In the genomic region with DNA sequence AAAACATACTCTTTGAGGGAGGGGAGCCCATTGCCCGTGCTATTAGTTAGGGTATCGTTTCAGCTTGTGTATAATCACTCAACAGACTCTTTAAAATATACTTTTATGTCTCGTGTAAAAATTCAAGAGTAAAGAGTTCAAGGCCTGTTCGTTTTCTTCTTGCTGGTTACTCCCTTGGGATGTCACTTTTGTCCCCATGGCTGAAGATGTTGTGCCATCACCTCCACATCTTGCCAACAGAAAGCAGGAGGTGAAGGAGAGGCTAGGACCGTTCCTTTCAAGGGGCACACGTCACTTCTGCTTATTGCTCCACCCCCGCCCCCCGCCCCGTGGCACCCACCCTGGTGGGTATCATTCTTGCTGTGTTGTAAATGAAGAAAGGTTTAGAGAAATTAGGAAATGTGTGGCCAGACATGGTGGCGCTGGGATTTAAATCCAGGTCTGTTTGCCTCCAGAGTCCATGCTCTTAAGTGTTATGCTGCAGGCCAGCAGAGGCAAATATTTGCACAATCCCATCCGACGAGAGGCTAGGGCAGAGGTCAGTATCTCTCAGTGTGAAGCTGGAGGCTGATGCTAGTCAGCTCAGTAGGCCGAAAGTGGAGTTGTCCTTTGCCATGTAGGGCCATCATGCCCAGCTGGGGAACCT, we compare ENCODE assay signal across 1 cellular context.
A peak's percentile ranks its signal among the peaks of the same experiment; 100 is the strongest.
TF ChIP-seq lines count a peak whose summit lies in the region.

No MANE protein-coding gene starts in this region.

TF ChIP-seq in HepG2, 621 proteins besides CTCF, POLR2A, EP300 and RAD21 (continues in another document):
- no peak for TF ChIP-seq ZNF589 (CRISPR knock-in tag; conservative IDR thresholded peaks at IDR 0.05)
- TF ChIP-seq ZNF766 (CRISPR knock-in tag; IDR thresholded peaks at IDR 0.05; ENCODE audit: borderline replicate concordance) = no peak
- peak; percentile 61; the same call in 1 of the 2 replicates for TF ChIP-seq SOX5 (CRISPR knock-in tag; IDR thresholded peaks at IDR 0.05; ENCODE audit: borderline replicate concordance)
- TF ChIP-seq SSRP1 (CRISPR knock-in tag; IDR thresholded peaks at IDR 0.05) = no peak
- TF ChIP-seq ZNF468 (CRISPR knock-in tag; IDR thresholded peaks at IDR 0.05) = no peak
- TF ChIP-seq FOXP4 (CRISPR knock-in tag; IDR thresholded peaks at IDR 0.05) = peak; percentile 81
- TF ChIP-seq FOXK2 (IDR thresholded peaks at IDR 0.05) = no peak
- no peak for TF ChIP-seq IKZF1 (IDR thresholded peaks at IDR 0.05)
- TF ChIP-seq, protein P1, sequence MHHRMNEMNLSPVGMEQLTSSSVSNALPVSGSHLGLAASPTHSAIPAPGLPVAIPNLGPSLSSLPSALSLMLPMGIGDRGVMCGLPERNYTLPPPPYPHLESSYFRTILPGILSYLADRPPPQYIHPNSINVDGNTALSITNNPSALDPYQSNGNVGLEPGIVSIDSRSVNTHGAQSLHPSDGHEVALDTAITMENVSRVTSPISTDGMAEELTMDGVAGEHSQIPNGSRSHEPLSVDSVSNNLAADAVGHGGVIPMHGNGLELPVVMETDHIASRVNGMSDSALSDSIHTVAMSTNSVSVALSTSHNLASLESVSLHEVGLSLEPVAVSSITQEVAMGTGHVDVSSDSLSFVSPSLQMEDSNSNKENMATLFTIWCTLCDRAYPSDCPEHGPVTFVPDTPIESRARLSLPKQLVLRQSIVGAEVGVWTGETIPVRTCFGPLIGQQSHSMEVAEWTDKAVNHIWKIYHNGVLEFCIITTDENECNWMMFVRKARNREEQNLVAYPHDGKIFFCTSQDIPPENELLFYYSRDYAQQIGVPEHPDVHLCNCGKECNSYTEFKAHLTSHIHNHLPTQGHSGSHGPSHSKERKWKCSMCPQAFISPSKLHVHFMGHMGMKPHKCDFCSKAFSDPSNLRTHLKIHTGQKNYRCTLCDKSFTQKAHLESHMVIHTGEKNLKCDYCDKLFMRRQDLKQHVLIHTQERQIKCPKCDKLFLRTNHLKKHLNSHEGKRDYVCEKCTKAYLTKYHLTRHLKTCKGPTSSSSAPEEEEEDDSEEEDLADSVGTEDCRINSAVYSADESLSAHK (CRISPR knock-in tag; IDR thresholded peaks at IDR 0.05; ENCODE audit: borderline replicate concordance) = no peak
- TF ChIP-seq SETDB1 (CRISPR knock-in tag; IDR thresholded peaks at IDR 0.05; ENCODE audit: borderline replicate concordance) = no peak
- TF ChIP-seq, protein P2, sequence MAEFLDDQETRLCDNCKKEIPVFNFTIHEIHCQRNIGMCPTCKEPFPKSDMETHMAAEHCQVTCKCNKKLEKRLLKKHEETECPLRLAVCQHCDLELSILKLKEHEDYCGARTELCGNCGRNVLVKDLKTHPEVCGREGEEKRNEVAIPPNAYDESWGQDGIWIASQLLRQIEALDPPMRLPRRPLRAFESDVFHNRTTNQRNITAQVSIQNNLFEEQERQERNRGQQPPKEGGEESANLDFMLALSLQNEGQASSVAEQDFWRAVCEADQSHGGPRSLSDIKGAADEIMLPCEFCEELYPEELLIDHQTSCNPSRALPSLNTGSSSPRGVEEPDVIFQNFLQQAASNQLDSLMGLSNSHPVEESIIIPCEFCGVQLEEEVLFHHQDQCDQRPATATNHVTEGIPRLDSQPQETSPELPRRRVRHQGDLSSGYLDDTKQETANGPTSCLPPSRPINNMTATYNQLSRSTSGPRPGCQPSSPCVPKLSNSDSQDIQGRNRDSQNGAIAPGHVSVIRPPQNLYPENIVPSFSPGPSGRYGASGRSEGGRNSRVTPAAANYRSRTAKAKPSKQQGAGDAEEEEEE (CRISPR knock-in tag; IDR thresholded peaks at IDR 0.05; ENCODE audit: borderline replicate concordance) = no peak
- TF ChIP-seq MYPOP (CRISPR knock-in tag; IDR thresholded peaks at IDR 0.05) = 0 out of 2 replicates have a peak, but pooled peaks have one; percentile 35
- TF ChIP-seq ZNF605 (CRISPR knock-in tag; IDR thresholded peaks at IDR 0.05) = no peak
- TF ChIP-seq ZBTB7B (CRISPR knock-in tag; IDR thresholded peaks at IDR 0.05) = no peak; the same call in 1 of the 2 replicates
- TF ChIP-seq CEBPB (IDR thresholded peaks at IDR 0.05; ENCODE audit: borderline replicate concordance, low read depth, low read length) = peak; percentile 89
- TF ChIP-seq ZSCAN21 (CRISPR knock-in tag; IDR thresholded peaks at IDR 0.05; ENCODE audit: borderline replicate concordance) = peak; percentile 71; the same call in 1 of the 2 replicates
- no peak for TF ChIP-seq ZNF547 (CRISPR knock-in tag; IDR thresholded peaks at IDR 0.05)
- no peak for TF ChIP-seq CENPX (CRISPR knock-in tag; IDR thresholded peaks at IDR 0.05)
- no peak for TF ChIP-seq ZSCAN22 (CRISPR knock-in tag; IDR thresholded peaks at IDR 0.05)
- TF ChIP-seq PCBP2 (optimal IDR thresholded peaks at IDR 0.05; ENCODE audit: low read depth, low read length, poor library complexity, severe bottlenecking) = no peak
- TF ChIP-seq ZNF883 (CRISPR knock-in tag; IDR thresholded peaks at IDR 0.05; ENCODE audit: not compliant biosample characterization) = no peak
- no peak for TF ChIP-seq USF2 (IDR thresholded peaks at IDR 0.05; ENCODE audit: low read depth, low read length)
- TF ChIP-seq USF2 (CRISPR knock-in tag; IDR thresholded peaks at IDR 0.05; ENCODE audit: borderline replicate concordance) = no peak
- TF ChIP-seq ZBTB26 (CRISPR knock-in tag; IDR thresholded peaks at IDR 0.05; ENCODE audit: borderline replicate concordance) = no peak
- TF ChIP-seq HMG20B (CRISPR knock-in tag; conservative IDR thresholded peaks at IDR 0.05) = peak; percentile 69; the same call in 1 of the 2 replicates
- TF ChIP-seq ZNF30 (CRISPR knock-in tag; IDR thresholded peaks at IDR 0.05) = no peak
- TF ChIP-seq RARG (CRISPR knock-in tag; IDR thresholded peaks at IDR 0.05; ENCODE audit: low read depth) = no peak
- TF ChIP-seq, protein P3, sequence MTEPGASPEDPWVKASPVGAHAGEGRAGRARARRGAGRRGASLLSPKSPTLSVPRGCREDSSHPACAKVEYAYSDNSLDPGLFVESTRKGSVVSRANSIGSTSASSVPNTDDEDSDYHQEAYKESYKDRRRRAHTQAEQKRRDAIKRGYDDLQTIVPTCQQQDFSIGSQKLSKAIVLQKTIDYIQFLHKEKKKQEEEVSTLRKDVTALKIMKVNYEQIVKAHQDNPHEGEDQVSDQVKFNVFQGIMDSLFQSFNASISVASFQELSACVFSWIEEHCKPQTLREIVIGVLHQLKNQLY (CRISPR knock-in tag; IDR thresholded peaks at IDR 0.05) = 0 out of 2 replicates have a peak, but pooled peaks have one; percentile 34
- TF ChIP-seq, protein P4, sequence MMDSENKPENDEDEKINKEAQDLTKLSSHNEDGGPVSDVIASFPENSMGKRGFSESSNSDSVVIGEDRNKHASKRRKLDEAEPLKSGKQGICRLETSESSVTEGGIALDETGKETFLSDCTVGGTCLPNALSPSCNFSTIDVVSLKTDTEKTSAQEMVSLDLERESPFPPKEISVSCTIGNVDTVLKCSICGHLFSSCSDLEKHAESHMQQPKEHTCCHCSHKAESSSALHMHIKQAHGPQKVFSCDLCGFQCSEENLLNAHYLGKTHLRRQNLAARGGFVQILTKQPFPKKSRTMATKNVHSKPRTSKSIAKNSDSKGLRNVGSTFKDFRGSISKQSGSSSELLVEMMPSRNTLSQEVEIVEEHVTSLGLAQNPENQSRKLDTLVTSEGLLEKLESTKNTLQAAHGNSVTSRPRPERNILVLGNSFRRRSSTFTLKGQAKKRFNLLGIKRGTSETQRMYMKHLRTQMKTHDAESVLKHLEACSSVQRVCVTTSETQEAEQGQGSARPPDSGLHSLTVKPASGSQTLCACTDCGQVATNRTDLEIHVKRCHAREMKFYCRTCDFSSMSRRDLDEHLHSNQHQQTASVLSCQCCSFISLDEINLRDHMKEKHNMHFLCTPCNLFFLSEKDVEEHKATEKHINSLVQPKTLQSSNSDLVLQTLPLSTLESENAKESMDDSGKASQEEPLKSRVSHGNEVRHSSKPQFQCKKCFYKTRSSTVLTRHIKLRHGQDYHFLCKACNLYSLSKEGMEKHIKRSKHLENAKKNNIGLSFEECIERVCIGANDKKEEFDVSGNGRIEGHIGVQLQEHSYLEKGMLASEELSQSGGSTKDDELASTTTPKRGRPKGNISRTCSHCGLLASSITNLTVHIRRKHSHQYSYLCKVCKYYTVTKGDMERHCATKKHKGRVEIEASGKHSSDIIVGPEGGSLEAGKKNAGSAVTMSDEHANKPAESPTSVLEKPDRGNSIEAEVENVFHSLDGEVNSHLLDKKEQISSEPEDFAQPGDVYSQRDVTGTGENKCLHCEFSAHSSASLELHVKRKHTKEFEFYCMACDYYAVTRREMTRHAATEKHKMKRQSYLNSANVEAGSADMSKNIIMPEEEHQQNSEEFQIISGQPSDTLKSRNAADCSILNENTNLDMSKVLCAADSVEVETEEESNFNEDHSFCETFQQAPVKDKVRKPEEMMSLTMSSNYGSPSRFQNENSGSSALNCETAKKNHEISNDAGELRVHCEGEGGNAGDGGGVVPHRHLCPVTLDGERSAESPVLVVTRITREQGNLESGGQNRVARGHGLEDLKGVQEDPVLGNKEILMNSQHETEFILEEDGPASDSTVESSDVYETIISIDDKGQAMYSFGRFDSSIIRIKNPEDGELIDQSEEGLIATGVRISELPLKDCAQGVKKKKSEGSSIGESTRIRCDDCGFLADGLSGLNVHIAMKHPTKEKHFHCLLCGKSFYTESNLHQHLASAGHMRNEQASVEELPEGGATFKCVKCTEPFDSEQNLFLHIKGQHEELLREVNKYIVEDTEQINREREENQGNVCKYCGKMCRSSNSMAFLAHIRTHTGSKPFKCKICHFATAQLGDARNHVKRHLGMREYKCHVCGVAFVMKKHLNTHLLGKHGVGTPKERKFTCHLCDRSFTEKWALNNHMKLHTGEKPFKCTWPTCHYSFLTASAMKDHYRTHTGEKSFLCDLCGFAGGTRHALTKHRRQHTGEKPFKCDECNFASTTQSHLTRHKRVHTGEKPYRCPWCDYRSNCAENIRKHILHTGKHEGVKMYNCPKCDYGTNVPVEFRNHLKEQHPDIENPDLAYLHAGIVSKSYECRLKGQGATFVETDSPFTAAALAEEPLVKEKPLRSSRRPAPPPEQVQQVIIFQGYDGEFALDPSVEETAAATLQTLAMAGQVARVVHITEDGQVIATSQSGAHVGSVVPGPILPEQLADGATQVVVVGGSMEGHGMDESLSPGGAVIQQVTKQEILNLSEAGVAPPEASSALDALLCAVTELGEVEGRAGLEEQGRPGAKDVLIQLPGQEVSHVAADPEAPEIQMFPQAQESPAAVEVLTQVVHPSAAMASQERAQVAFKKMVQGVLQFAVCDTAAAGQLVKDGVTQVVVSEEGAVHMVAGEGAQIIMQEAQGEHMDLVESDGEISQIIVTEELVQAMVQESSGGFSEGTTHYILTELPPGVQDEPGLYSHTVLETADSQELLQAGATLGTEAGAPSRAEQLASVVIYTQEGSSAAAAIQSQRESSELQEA (CRISPR knock-in tag; IDR thresholded peaks at IDR 0.05; ENCODE audit: not compliant biosample characterization) = no peak
- TF ChIP-seq HHEX (CRISPR knock-in tag; IDR thresholded peaks at IDR 0.05) = peak; percentile 13; the same call in 1 of the 2 replicates
- no peak for TF ChIP-seq PHF5A (CRISPR knock-in tag; IDR thresholded peaks at IDR 0.05; ENCODE audit: low read depth, unreplicated experiment)
- TF ChIP-seq ZNF17 (CRISPR knock-in tag; IDR thresholded peaks at IDR 0.05) = no peak
- 0 out of 4 replicates have a peak, but pooled peaks of 1 of the 2 experiments have one; percentile 49 for TF ChIP-seq KLF16 (CRISPR knock-in tag; IDR thresholded peaks at IDR 0.05)
- TF ChIP-seq BRD4 (CRISPR knock-in tag; IDR thresholded peaks at IDR 0.05) = peak; percentile 84
